Comparison of ENCODE assay signal across 26 cellular contexts in genomic region chr10:108684431-108684830, GRCh38.
"Had no signal": no experiment of that assay in that cellular context is flagged by ENCODE, and none has a peak within 500 bp of the region (broad histone marks: within the 10 kb centered on the region; RNA-seq: fewer than 3 reads in every experiment).

No MANE protein-coding gene starts in this region.

- H3K4me1 ChIP-seq: breast epithelium, foreskin keratinocyte, prostate gland, right atrium auricular region, transverse colon, uterus had no signal

- H3K27ac ChIP-seq: breast epithelium, foreskin keratinocyte, hepatocyte, prostate gland, right atrium auricular region, transverse colon, uterus had no signal

- DNase-seq: activated CD4-positive, alpha-beta memory T cell treated with anti-CD3 and anti-CD28 coated beads, Interleukin-2, amount 10 ng/mL, durations not matched to agents 7 days and 5 days; activated CD4-positive, alpha-beta T cell treated with anti-CD3 and anti-CD28 coated beads for 48 hours; activated CD4-positive, CD25-positive, alpha-beta regulatory T cell; activated CD8-positive, alpha-beta memory T cell treated with anti-CD3 and anti-CD28 coated beads, Interleukin-2, amount 10 ng/mL, durations not matched to agents 7 days and 5 days; activated naive CD4-positive, alpha-beta T cell; activated naive CD8-positive, alpha-beta T cell treated with anti-CD3 and anti-CD28 coated beads for 36 hours; activated T-cell treated with anti-CD3 and anti-CD28 coated beads, Interleukin-2, amount 50 U/mL, for 1 hour; amygdala; cerebellar nuclear complex; effector CD4-positive, alpha-beta T cell; foreskin keratinocyte; islet precursor cell; mammary epithelial cell; midbrain; small intestine; stimulated activated CD4-positive, alpha-beta T cell treated with anti-CD3 and anti-CD28 coated beads, Interleukin-15, amount 100 ng/mL, for 24 hours; stimulated activated CD4-positive, alpha-beta T cell treated with anti-CD3 and anti-CD28 coated beads, Interleukin-2, amount 100 ng/mL, for 48 hours; T1000; transverse colon; uterus had no signal

- H3K4me3 ChIP-seq: breast epithelium, hepatocyte, prostate gland, right atrium auricular region, transverse colon, uterus had no signal

- ATAC-seq: activated CD8-positive, alpha-beta memory T cell treated with anti-CD3 and anti-CD28 coated beads, Interleukin-2, amount 10 ng/mL, durations not matched to agents 7 days and 5 days; activated T-helper 17 cell treated with anti-CD3 and anti-CD28 coated beads, Interleukin-2, amount 50 U/mL, for 72 hours; foreskin keratinocyte; left lobe of liver had no signal

- H3K36me3 ChIP-seq: breast epithelium, prostate gland, right atrium auricular region, transverse colon, uterus had no signal

- H3K27me3 ChIP-seq: breast epithelium, foreskin keratinocyte, hepatocyte, right atrium auricular region, transverse colon, uterus had no signal

- H3K9me3 ChIP-seq: breast epithelium, prostate gland, right atrium auricular region, transverse colon, uterus had no signal
